1 cellular context compared by ENCODE assay signal in the genomic region with DNA sequence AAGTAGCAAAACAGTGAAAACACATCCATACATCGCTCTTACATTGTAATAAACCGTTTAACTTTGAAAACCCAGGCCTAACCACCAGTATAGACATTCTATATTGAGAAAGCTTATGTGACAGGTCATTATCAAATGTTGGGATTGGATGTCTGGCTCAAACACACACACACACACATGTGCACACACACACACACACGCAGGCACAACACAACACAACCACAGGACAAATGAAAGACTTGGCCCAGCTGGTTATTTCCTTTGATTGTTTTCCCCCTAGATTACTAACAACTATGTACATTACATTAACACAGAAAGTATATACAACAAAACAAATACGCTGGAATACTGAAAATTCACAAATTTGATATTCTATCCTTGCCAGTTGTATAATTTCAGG.
TF ChIP-seq lines count a peak whose summit lies in the region.

No MANE protein-coding gene starts in this region.

TF ChIP-seq in H1, 55 proteins besides CTCF, POLR2A, EP300 and RAD21:
- TF ChIP-seq RFX5 (IDR thresholded peaks at IDR 0.05; ENCODE audit: borderline replicate concordance, low read depth, low read length) (no peak), POU5F1 (IDR thresholded peaks at IDR 0.05; ENCODE audit: low read depth, low read length) (no peak), RXRA (IDR thresholded peaks at IDR 0.05; ENCODE audit: insufficient read depth, low read depth, low read length) (no peak), KDM1A (IDR thresholded peaks at IDR 0.05; ENCODE audit: borderline replicate concordance, low read length) (no peak), FOSL1 (IDR thresholded peaks at IDR 0.05; ENCODE audit: insufficient read depth, low read depth, low read length) (no peak), TAF1 (IDR thresholded peaks at IDR 0.05; ENCODE audit: low read depth, low read length) (no peak), SRF (IDR thresholded peaks at IDR 0.05; ENCODE audit: low read depth, low read length) (no peak), CTBP2 (IDR thresholded peaks at IDR 0.05; ENCODE audit: borderline replicate concordance, insufficient read depth, insufficient read length, low read length) (no peak), CHD1 (IDR thresholded peaks at IDR 0.05; ENCODE audit: low read depth, low read length) (no peak), EZH2 (IDR thresholded peaks at IDR 0.05; ENCODE audit: low read depth, low read length, severe bottlenecking) (no peak), SIX5 (IDR thresholded peaks at IDR 0.05; ENCODE audit: low read depth, low read length) (no peak)
- TF ChIP-seq, protein P1, sequence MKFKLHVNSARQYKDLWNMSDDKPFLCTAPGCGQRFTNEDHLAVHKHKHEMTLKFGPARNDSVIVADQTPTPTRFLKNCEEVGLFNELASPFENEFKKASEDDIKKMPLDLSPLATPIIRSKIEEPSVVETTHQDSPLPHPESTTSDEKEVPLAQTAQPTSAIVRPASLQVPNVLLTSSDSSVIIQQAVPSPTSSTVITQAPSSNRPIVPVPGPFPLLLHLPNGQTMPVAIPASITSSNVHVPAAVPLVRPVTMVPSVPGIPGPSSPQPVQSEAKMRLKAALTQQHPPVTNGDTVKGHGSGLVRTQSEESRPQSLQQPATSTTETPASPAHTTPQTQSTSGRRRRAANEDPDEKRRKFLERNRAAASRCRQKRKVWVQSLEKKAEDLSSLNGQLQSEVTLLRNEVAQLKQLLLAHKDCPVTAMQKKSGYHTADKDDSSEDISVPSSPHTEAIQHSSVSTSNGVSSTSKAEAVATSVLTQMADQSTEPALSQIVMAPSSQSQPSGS (IDR thresholded peaks at IDR 0.05; ENCODE audit: low read length) = no peak
TF ChIP-seq in H1: peak in this region for 0.
